ENCODE assay signal across 20 cellular contexts in the genomic region with DNA sequence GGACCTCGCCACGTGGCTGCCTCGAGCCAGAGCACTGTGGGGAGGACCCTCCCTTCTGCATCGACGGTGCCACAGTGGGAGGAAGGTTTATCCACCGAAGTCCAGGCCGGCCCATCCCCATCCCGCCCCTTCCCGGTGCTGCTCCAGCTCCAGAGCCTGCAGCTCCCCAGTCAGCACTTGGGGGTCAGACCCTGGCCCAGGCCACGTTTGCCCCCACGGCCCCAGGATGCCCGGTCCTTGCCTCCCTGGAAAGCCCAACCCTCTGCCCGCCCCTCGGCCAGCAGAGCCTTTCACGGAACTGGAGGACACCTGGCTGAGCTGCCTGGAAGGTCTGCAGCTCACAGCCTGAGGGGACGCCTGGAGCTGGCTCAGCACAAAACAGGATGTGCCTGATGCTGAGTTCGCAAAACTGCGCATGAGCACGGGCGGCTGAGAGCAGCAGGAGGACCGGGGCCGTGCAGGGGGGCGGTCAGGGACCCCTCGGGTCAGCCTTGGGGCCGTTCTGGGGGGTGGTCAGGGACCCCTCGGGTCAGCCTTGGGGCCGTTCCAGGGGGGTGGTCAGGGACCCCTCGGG. TPM values are rescaled to one million over a fixed set of nuclear protein-coding genes. Genes with fewer than 3 reads are reported as not detected.
A peak's percentile ranks its signal among the peaks of the same experiment; 100 is the strongest.
DNase-seq lines count a peak whose midpoint lies in the region; ATAC-seq and TF ChIP-seq lines count a peak whose summit lies in the region.
"Had no signal": no experiment of that assay in that cellular context is flagged by ENCODE, and none has a peak within 500 bp of the region (broad histone marks: within the 10 kb centered on the region; RNA-seq: fewer than 3 reads in every experiment).

No MANE protein-coding gene starts in this region.

- POLR2A ChIA-PET in T-cell (lab: Charles Lee): no interaction called here

- no peak overlapping the region for H3K4me3 Mint-ChIP-seq in T-cell
- H3K4me3 Mint-ChIP-seq: activated T-helper 17 cell treated with anti-CD3 and anti-CD28 coated beads, Interleukin-2, amount 50 U/mL, for 72 hours; immature natural killer cell had no signal

- H3K27me3 ChIP-seq in SJCRH30 (no peaks in the 10 kb centered on the region), parathyroid adenoma (ENCODE audit: control insufficient read depth, insufficient read depth, low read length) (no peaks in the 10 kb centered on the region)

- peaks cover 4 to 10% of the 10 kb centered on the region in 2 donors for H3K27me3 Mint-ChIP-seq in T-cell
- H3K27me3 Mint-ChIP-seq: activated T-helper 17 cell treated with anti-CD3 and anti-CD28 coated beads, Interleukin-2, amount 50 U/mL, for 72 hours had no signal

- H3K4me3 ChIP-seq in SJCRH30: no peak overlapping the region
- no peak overlapping the region for H3K4me3 ChIP-seq in parathyroid adenoma (ENCODE audit: low read depth, low read length)

- no peak overlapping the region for H3K9ac ChIP-seq in parathyroid adenoma

- no peak for TF ChIP-seq CTCF in parathyroid adenoma (IDR thresholded peaks at IDR 0.05)

- peaks cover 0 to 8% (median 0%) of the 10 kb centered on the region in 3 donors for H3K9me3 Mint-ChIP-seq in T-cell
- H3K9me3 Mint-ChIP-seq: activated T-helper 17 cell treated with anti-CD3 and anti-CD28 coated beads, Interleukin-2, amount 50 U/mL, for 72 hours; immature natural killer cell had no signal

- H3K27ac Mint-ChIP-seq in T-cell: no peak overlapping the region
- H3K27ac Mint-ChIP-seq: activated T-helper 17 cell treated with anti-CD3 and anti-CD28 coated beads, Interleukin-2, amount 50 U/mL, for 72 hours; immature natural killer cell had no signal

- H3K36me3 Mint-ChIP-seq in T-cell: no peaks in the 10 kb centered on the region
- H3K36me3 Mint-ChIP-seq: immature natural killer cell had no signal

- H3K36me3 ChIP-seq in SJCRH30 (no peaks in the 10 kb centered on the region), parathyroid adenoma (ENCODE audit: control insufficient read depth, insufficient read depth, low read length) (no peaks in the 10 kb centered on the region)

- peak overlapping the region; percentile 38 for H2AFZ ChIP-seq in parathyroid adenoma

- peaks cover 0 to 3% (median 0%) of the 10 kb centered on the region in 3 donors for H3K4me1 Mint-ChIP-seq in T-cell
- H3K4me1 Mint-ChIP-seq: activated T-helper 17 cell treated with anti-CD3 and anti-CD28 coated beads, Interleukin-2, amount 50 U/mL, for 72 hours; immature natural killer cell had no signal

- no peaks in the 10 kb centered on the region for H3K79me2 ChIP-seq in parathyroid adenoma

- H3K9me3 ChIP-seq in SJCRH30 (replicated peaks): peaks cover 6% of the 10 kb centered on the region
- no peaks in the 10 kb centered on the region for H3K9me3 ChIP-seq in parathyroid adenoma (ENCODE audit: control insufficient read depth, low read length)

- no peak for ATAC-seq in HG03457 (IDR thresholded peaks at IDR 0.05; ENCODE audit: unreplicated experiment)
- no peak for ATAC-seq in T-cell (replicated peaks in 1 of 4)
- ATAC-seq: activated T-helper 17 cell treated with anti-CD3 and anti-CD28 coated beads, Interleukin-2, amount 50 U/mL, for 72 hours; sciatic nerve had no signal

- H3K4me2 ChIP-seq in parathyroid adenoma (ENCODE audit: low read length): no peak overlapping the region

- peak overlapping the region; percentile 90 for H3K27ac ChIP-seq in SJCRH30
- no peak overlapping the region for H3K27ac ChIP-seq in parathyroid adenoma

- DNase-seq in SHP77 (lab: John Stamatoyannopoulos, UW) (peak; percentile 19 to 68), SHP77 treated with DMSO at 0.1 percent for 48 hours (lab: John Stamatoyannopoulos, UW) (no peak), M059J (ENCODE audit: low read depth) (peak; percentile 31), SJCRH30 (no peak), T-cell (no peak), SIG-M5 (lab: John Stamatoyannopoulos, UW) (no peak)
- DNase-seq: activated CD8-positive, alpha-beta memory T cell treated with anti-CD3 and anti-CD28 coated beads for 24 hours; effector CD8-positive, alpha-beta T cell; immature natural killer cell; KG1; NCI-H1048; T-helper 1 cell had no signal

- CTCF ChIA-PET in T-cell (lab: Charles Lee): no interaction called here

- H3K4me1 ChIP-seq in SJCRH30 (peaks cover 55% of the 10 kb centered on the region), parathyroid adenoma (no peaks in the 10 kb centered on the region)

RNA-seq across cellular contexts. Expression of gene SSTR5, which starts 29.7 kb away (rescaled TPM):
- total RNA-seq in M059J (2014; rRNA removed; shearing (Covaris generic)): not detected in 2 replicates
- total RNA-seq in SJCRH30 (2014; rRNA removed; shearing (Covaris generic)): 3.7 and 4.5 TPM in 2 replicates
- total RNA-seq in T-cell: not detected
- total RNA-seq: activated T-helper 17 cell treated with anti-CD3 and anti-CD28 coated beads, Interleukin-2, amount 50 U/mL, for 72 hours; bronchial epithelial cell; osteocyte; sciatic nerve had no signal

RNA-seq across cellular contexts. Expression of gene C1QTNF8, which starts 53.2 kb away (rescaled TPM):
- total RNA-seq in M059J (2014; rRNA removed; shearing (Covaris generic)): not detected in 2 replicates
- total RNA-seq in SJCRH30 (2014; rRNA removed; shearing (Covaris generic)): not detected in 2 replicates
- not detected for total RNA-seq in T-cell
- total RNA-seq: activated T-helper 17 cell treated with anti-CD3 and anti-CD28 coated beads, Interleukin-2, amount 50 U/mL, for 72 hours; bronchial epithelial cell; lower leg skin; NCI-H460; osteocyte; sciatic nerve had no signal

Comparison
In these comparisons a context has a peak if more than half of its experiments do, and no peak if none do; other contexts are left out.
1. DNase-seq: peak in SHP77 (2 of 2) and M059J (single experiment); none in SHP77 treated with DMSO at 0.1 percent for 48 hours (single experiment), SJCRH30 (0 of 2), T-cell (0 of 34) and SIG-M5 (single experiment).